Comparison of ENCODE assay signal across 37 cellular contexts in the genomic region with DNA sequence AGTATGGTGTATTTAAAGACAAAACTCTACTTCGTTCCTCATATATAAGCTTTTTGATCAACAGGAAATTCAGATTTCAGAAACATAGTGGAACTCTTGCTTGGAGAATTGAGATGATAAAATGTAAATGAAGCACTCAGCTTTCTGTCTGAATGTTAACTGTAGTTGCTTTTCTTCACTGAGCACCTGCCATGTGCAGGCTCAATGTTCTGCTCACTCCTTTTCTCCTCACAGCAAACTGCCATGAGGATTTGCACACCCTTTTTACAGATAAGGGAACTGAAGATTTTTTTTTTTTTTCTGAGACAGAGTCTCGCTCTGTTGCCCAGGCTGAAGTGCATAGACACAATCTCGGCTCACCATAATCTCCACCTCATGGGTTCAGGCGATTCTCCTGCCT.
"Had no signal": no experiment of that assay in that cellular context is flagged by ENCODE, and none has a peak within 500 bp of the region (broad histone marks: within the 10 kb centered on the region; RNA-seq: fewer than 3 reads in every experiment).

No MANE protein-coding gene starts in this region.

- H3K36me3 Mint-ChIP-seq: activated CD8-positive, alpha-beta memory T cell treated with anti-CD3 and anti-CD28 coated beads, Interleukin-2, amount 10 ng/mL, durations not matched to agents 7 days and 5 days; activated naive CD8-positive, alpha-beta T cell treated with anti-CD3 and anti-CD28 coated beads, Interleukin-2, amount 10 ng/mL, durations not matched to agents 7 days and 5 days had no signal

- H3K4me1 Mint-ChIP-seq: activated CD4-positive, alpha-beta memory T cell treated with anti-CD3 and anti-CD28 coated beads, Interleukin-2, amount 10 ng/mL, durations not matched to agents 7 days and 5 days; activated CD8-positive, alpha-beta memory T cell treated with anti-CD3 and anti-CD28 coated beads, Interleukin-2, amount 10 ng/mL, durations not matched to agents 7 days and 5 days; activated naive CD4-positive, alpha-beta T cell treated with anti-CD3 and anti-CD28 coated beads, Interleukin-2, amount 50 U/mL, for 24 hours; activated naive CD8-positive, alpha-beta T cell treated with anti-CD3 and anti-CD28 coated beads, Interleukin-2, amount 10 ng/mL, durations not matched to agents 7 days and 5 days had no signal

- H3K4me3 Mint-ChIP-seq: activated CD4-positive, alpha-beta memory T cell treated with anti-CD3 and anti-CD28 coated beads, Interleukin-2, amount 10 ng/mL, durations not matched to agents 7 days and 5 days; activated CD8-positive, alpha-beta memory T cell treated with anti-CD3 and anti-CD28 coated beads, Interleukin-2, amount 10 ng/mL, durations not matched to agents 7 days and 5 days; activated naive CD4-positive, alpha-beta T cell treated with anti-CD3 and anti-CD28 coated beads, Interleukin-2, amount 50 U/mL, for 24 hours; activated naive CD8-positive, alpha-beta T cell treated with anti-CD3 and anti-CD28 coated beads, Interleukin-2, amount 10 ng/mL, durations not matched to agents 7 days and 5 days had no signal

- ATAC-seq: activated CD8-positive, alpha-beta memory T cell treated with anti-CD3 and anti-CD28 coated beads, Interleukin-2, amount 10 ng/mL, durations not matched to agents 7 days and 5 days; body of pancreas; Panc1 had no signal

- H3K4me1 ChIP-seq: body of pancreas, breast epithelium, SJSA1 had no signal

- H3K27me3 Mint-ChIP-seq: activated CD4-positive, alpha-beta memory T cell treated with anti-CD3 and anti-CD28 coated beads, Interleukin-2, amount 10 ng/mL, durations not matched to agents 7 days and 5 days; activated CD8-positive, alpha-beta memory T cell treated with anti-CD3 and anti-CD28 coated beads, Interleukin-2, amount 10 ng/mL, durations not matched to agents 7 days and 5 days; activated naive CD4-positive, alpha-beta T cell treated with anti-CD3 and anti-CD28 coated beads, Interleukin-2, amount 50 U/mL, for 24 hours; activated naive CD8-positive, alpha-beta T cell treated with anti-CD3 and anti-CD28 coated beads, Interleukin-2, amount 10 ng/mL, durations not matched to agents 7 days and 5 days had no signal

- H3K9me3 ChIP-seq: body of pancreas, breast epithelium, SJSA1, SK-N-SH had no signal

- H3K27ac Mint-ChIP-seq: activated CD4-positive, alpha-beta memory T cell treated with anti-CD3 and anti-CD28 coated beads, Interleukin-2, amount 10 ng/mL, durations not matched to agents 7 days and 5 days; activated CD8-positive, alpha-beta memory T cell treated with anti-CD3 and anti-CD28 coated beads, Interleukin-2, amount 10 ng/mL, durations not matched to agents 7 days and 5 days; activated naive CD4-positive, alpha-beta T cell treated with anti-CD3 and anti-CD28 coated beads, Interleukin-2, amount 50 U/mL, for 24 hours; activated naive CD8-positive, alpha-beta T cell treated with anti-CD3 and anti-CD28 coated beads, Interleukin-2, amount 10 ng/mL, durations not matched to agents 7 days and 5 days; activated T-helper 2 cell treated with anti-CD3 and anti-CD28 coated beads, Interferon-gamma antibody, Interleukin-2, Interleukin-4, amounts not matched to agents 10 μg/mL and 5 μg/mL and 100 μg/mL, durations not matched to agents 14 hours and 24 hours and 36 hours had no signal

- H3K36me3 ChIP-seq: breast epithelium, SJSA1 had no signal

- H3K27me3 ChIP-seq: body of pancreas, breast epithelium, SJSA1 had no signal

- H3K4me3 ChIP-seq: body of pancreas, breast epithelium, SJSA1 had no signal

- H3K27ac ChIP-seq: body of pancreas, breast epithelium, SJSA1, VCaP had no signal

- H3K9ac ChIP-seq: SK-N-SH had no signal

- H3K4me2 ChIP-seq: SK-N-SH had no signal

- H3K9me3 Mint-ChIP-seq: activated CD4-positive, alpha-beta memory T cell treated with anti-CD3 and anti-CD28 coated beads, Interleukin-2, amount 10 ng/mL, durations not matched to agents 7 days and 5 days; activated naive CD4-positive, alpha-beta T cell treated with anti-CD3 and anti-CD28 coated beads, Interleukin-2, amount 50 U/mL, for 24 hours; activated T-helper 2 cell treated with anti-CD3 and anti-CD28 coated beads, Interferon-gamma antibody, Interleukin-2, Interleukin-4, amounts not matched to agents 10 μg/mL and 5 μg/mL and 100 μg/mL, durations not matched to agents 14 hours and 24 hours and 36 hours had no signal

- H3K9me2 ChIP-seq: SK-N-SH had no signal

- DNase-seq: activated CD4-positive, alpha-beta memory T cell treated with anti-CD3 and anti-CD28 coated beads, Interleukin-2, amount 10 ng/mL, durations not matched to agents 7 days and 5 days; activated CD4-positive, alpha-beta T cell treated with anti-CD3 and anti-CD28 coated beads for 1 hour; activated CD4-positive, alpha-beta T cell treated with anti-CD3 and anti-CD28 coated beads for 48 hours; activated CD4-positive, CD25-positive, alpha-beta regulatory T cell; activated CD8-positive, alpha-beta memory T cell treated with anti-CD3 and anti-CD28 coated beads for 24 hours; activated CD8-positive, alpha-beta memory T cell treated with anti-CD3 and anti-CD28 coated beads, Interleukin-2, amount 10 ng/mL, durations not matched to agents 7 days and 5 days; activated CD8-positive, alpha-beta memory T cell treated with anti-CD3 and anti-CD28 coated beads, Interleukin-2, amount 50 U/mL, for 48 hours; activated gamma-delta T cell; activated naive CD4-positive, alpha-beta T cell treated with Interleukin-2 at 50 U/mL for 16 hours; activated naive CD8-positive, alpha-beta T cell treated with anti-CD3 and anti-CD28 coated beads, Interleukin-2, amount 10 ng/mL, durations not matched to agents 7 days and 5 days; amygdala; body of pancreas; KG1; MM.1S; MV-4-11; NCI-H1092 treated with DMSO at 0.1 percent for 48 hours; NCI-H1417; NCI-H146; NCI-H187; NCI-H2029 treated with DMSO at 0.1 percent for 48 hours; NCI-H2107; NCI-H2171; NCI-H510A; NCI-H748 treated with DMSO at 0.1 percent for 48 hours; NK-92 treated with Interleukin-12 subunit alpha and Interleukin-12 subunit beta, amount 100 ng/mL, for 24 hours; SHP77 treated with DMSO at 0.1 percent for 48 hours; SK-N-SH; SW 1271; T-helper 1 cell; T-helper 2 cell; T-helper 9 cell had no signal
